In the genomic region with DNA sequence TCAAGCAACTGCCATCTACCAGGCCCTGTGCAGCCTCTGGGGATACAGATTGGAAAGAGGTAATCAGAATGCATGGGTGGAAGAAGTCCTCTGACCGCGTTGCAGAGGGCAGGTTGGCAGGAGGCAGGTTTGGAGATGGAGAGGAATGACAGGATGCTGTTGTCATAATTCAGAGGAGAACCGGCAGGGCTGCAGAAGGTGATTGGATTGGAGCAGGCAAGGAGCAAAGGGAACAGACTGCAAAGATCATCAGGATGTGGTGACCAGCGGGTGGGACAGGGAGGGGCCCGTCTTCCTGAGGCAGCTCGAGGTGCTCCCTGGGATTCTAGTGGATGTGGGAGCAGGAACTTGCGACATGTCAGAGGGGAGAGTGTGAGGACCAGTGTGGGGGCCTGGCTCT, we compare ENCODE assay signal across 1 cellular context.
TF ChIP-seq lines count a peak whose summit lies in the region.

No MANE protein-coding gene starts in this region.

TF ChIP-seq in HEK293, 187 proteins besides CTCF, POLR2A, EP300 and RAD21 (continued from another document):
- TF ChIP-seq, protein P1, sequence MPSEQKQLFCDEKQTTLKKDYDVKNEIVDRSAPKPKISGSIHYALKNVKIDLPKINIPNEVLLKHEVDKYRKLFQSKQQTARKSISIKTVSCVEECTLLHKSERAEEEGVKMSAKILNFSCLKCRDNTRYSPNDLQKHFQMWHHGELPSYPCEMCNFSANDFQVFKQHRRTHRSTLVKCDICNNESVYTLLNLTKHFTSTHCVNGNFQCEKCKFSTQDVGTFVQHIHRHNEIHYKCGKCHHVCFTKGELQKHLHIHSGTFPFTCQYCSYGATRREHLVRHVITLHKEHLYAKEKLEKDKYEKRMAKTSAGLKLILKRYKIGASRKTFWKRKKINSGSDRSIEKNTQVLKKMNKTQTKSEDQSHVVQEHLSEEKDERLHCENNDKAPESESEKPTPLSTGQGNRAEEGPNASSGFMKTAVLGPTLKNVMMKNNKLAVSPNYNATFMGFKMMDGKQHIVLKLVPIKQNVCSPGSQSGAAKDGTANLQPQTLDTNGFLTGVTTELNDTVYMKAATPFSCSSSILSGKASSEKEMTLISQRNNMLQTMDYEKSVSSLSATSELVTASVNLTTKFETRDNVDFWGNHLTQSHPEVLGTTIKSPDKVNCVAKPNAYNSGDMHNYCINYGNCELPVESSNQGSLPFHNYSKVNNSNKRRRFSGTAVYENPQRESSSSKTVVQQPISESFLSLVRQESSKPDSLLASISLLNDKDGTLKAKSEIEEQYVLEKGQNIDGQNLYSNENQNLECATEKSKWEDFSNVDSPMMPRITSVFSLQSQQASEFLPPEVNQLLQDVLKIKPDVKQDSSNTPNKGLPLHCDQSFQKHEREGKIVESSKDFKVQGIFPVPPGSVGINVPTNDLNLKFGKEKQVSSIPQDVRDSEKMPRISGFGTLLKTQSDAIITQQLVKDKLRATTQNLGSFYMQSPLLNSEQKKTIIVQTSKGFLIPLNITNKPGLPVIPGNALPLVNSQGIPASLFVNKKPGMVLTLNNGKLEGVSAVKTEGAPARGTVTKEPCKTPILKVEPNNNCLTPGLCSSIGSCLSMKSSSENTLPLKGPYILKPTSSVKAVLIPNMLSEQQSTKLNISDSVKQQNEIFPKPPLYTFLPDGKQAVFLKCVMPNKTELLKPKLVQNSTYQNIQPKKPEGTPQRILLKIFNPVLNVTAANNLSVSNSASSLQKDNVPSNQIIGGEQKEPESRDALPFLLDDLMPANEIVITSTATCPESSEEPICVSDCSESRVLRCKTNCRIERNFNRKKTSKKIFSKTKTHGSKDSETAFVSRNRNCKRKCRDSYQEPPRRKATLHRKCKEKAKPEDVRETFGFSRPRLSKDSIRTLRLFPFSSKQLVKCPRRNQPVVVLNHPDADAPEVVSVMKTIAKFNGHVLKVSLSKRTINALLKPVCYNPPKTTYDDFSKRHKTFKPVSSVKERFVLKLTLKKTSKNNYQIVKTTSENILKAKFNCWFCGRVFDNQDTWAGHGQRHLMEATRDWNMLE (tag by site-specific recombination; conservative IDR thresholded peaks at IDR 0.05; ENCODE audit: low read depth): no peak
- TF ChIP-seq ZNF510 (tag by site-specific recombination; IDR thresholded peaks at IDR 0.05; ENCODE audit: insufficient replicate concordance): no peak
